In the genomic region with DNA sequence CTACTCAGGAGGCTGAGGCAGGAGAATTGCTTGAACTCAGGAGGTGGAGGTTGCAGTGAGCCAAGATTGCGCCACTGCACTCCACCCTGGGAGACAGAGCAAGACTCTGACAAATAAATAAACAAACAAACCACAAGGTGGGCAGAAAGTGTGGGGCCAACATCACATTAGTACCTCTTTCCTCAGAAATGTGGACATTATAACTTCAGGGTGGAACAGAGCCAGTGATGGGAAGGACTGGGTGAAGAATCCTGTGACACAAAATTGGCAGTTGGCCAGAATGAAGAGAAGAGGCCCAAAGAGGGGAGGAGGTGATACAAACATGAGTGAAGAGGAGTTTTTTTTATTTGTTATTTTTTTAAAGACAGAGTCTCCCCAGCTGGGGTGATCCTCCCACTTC, we compare ENCODE assay signal across 16 cellular contexts. TPM values are rescaled to one million over a fixed set of nuclear protein-coding genes. Genes with fewer than 3 reads are reported as not detected.
A peak's percentile ranks its signal among the peaks of the same experiment; 100 is the strongest.
DNase-seq lines count a peak whose midpoint lies in the region; ATAC-seq, FAIRE-seq and TF ChIP-seq lines count a peak whose summit lies in the region.
"Had no signal": no experiment of that assay in that cellular context is flagged by ENCODE, and none has a peak within 500 bp of the region (broad histone marks: within the 10 kb centered on the region; RNA-seq: fewer than 3 reads in every experiment).

No MANE protein-coding gene starts in this region.

- TF ChIP-seq EP300 in K562 (IDR thresholded peaks at IDR 0.05; ENCODE audit: low read length): no peak

- H3K4me3 Mint-ChIP-seq in natural killer cell (no peak overlapping the region), IgD-negative memory B cell (no peak overlapping the region)
- H3K4me3 Mint-ChIP-seq in natural killer cell treated with Interleukin-12 subunit alpha and Interleukin-12 subunit beta and Interleukin-15 and Interleukin-18, amount 100 ng/mL, for 72 hours: no peak overlapping the region
- no peak overlapping the region for H3K4me3 Mint-ChIP-seq in stimulated activated naive B cell treated with anti-CD40 and anti-IgM and Interleukin-4, amounts not matched to agents 10 μg/mL and 1 μg/mL and 100 μg/mL, for 72 hours

- H3K9me3 ChIP-seq in K562 (replicated peaks; ENCODE audit: control insufficient read depth, insufficient read depth, low read depth, low read length) (no peaks in the 10 kb centered on the region), left lung (no peaks in the 10 kb centered on the region)
- H3K9me3 ChIP-seq: spleen had no signal

- H3K36me3 Mint-ChIP-seq in natural killer cell: peaks cover 13% of the 10 kb centered on the region
- H3K36me3 Mint-ChIP-seq in natural killer cell treated with Interleukin-12 subunit alpha and Interleukin-12 subunit beta and Interleukin-15 and Interleukin-18, amount 100 ng/mL, for 72 hours: peaks cover 21% of the 10 kb centered on the region
- H3K36me3 Mint-ChIP-seq in IgD-negative memory B cell: peaks cover 6% of the 10 kb centered on the region
- H3K36me3 Mint-ChIP-seq in stimulated activated naive B cell treated with anti-CD40 and anti-IgM and Interleukin-4, amounts not matched to agents 10 μg/mL and 1 μg/mL and 100 μg/mL, for 72 hours: peaks cover 40 to 51% of the 10 kb centered on the region in 2 donors

- FAIRE-seq in K562 (lab: Jason Lieb, UNC): no peak

- WGBS in K562 (ENCODE audit: insufficient coverage, low coverage, missing lambda C conversion rate): 100% methylated on average over 1 of the region's 1 CpG

- POLR2A ChIA-PET in K562 (lab: Yijun Ruan, JAX): interaction anchor here (0.9 to 1.4 kb wide), 3 partner anchors 11 to 22 kb away, joined by 3 to 8 read pairs (median 4); no protein-coding TSS in a partner anchor

- H2AFZ ChIP-seq in K562 (ENCODE audit: low read depth, low read length): no peak overlapping the region

- no peak overlapping the region for H3K27ac ChIP-seq in K562 (ENCODE audit: extremely low read depth, low read depth, low read length)
- H3K27ac ChIP-seq in left lung: no peak overlapping the region
- H3K27ac ChIP-seq: dorsolateral prefrontal cortex, spleen had no signal

- H3K36me3 ChIP-seq in K562 (ENCODE audit: control insufficient read depth, insufficient read depth, low read length): peaks cover 92% of the 10 kb centered on the region
- peaks cover 0 to 68% of the 10 kb centered on the region in 2 donors for H3K36me3 ChIP-seq in left lung

- H3K9me1 ChIP-seq in K562 (ENCODE audit: control insufficient read depth, insufficient read depth, low read length): no peaks in the 10 kb centered on the region

- H3K27me3 ChIP-seq in K562 (ENCODE audit: control insufficient read depth in 2 of 2, insufficient read depth in 2 of 2, low read length in 2 of 2) (no peaks in the 10 kb centered on the region), left lung (no peaks in the 10 kb centered on the region)
- H3K27me3 ChIP-seq: dorsolateral prefrontal cortex, spleen had no signal

- no peak for TF ChIP-seq CTCF in natural killer cell (IDR thresholded peaks at IDR 0.05)
- TF ChIP-seq CTCF in K562 (IDR thresholded peaks at IDR 0.05 in 2 of 3, conservative IDR thresholded peaks at IDR 0.05 in 1 of 3; ENCODE audit: insufficient read depth in 2 of 3, low read depth in 1 of 3, low read length in 3 of 3): no peak
- no peak for TF ChIP-seq CTCF in left lung (IDR thresholded peaks at IDR 0.05)

- peaks cover 66% of the 10 kb centered on the region for H3K79me2 ChIP-seq in K562 (ENCODE audit: control insufficient read depth, insufficient read depth, low read length)

- H3K4me1 ChIP-seq in K562 (replicated peaks in 1 of 2; ENCODE audit: control insufficient read depth in 2 of 2, insufficient read depth in 2 of 2, low read length in 2 of 2): no peaks in the 10 kb centered on the region
- H3K4me1 ChIP-seq in left lung: no peaks in the 10 kb centered on the region

- intact Hi-C loops in natural killer cell (cut with micrococcal nuclease): no loop called here
- intact Hi-C loops in K562 (cut with micrococcal nuclease): no loop called here
- intact Hi-C loops in left lung (cut with DNase I): no loop called here

- no peaks in the 10 kb centered on the region; the same call in 1 of the 2 replicates for H4K20me1 ChIP-seq in K562 (replicated peaks; ENCODE audit: control insufficient read depth, insufficient read depth, low read length)

- H3K9me3 Mint-ChIP-seq in natural killer cell: no peaks in the 10 kb centered on the region
- no peaks in the 10 kb centered on the region for H3K9me3 Mint-ChIP-seq in natural killer cell treated with Interleukin-12 subunit alpha and Interleukin-12 subunit beta and Interleukin-15 and Interleukin-18, amount 100 ng/mL, for 72 hours
- no peaks in the 10 kb centered on the region for H3K9me3 Mint-ChIP-seq in IgD-negative memory B cell
- H3K9me3 Mint-ChIP-seq in stimulated activated naive B cell treated with anti-CD40 and anti-IgM and Interleukin-4, amounts not matched to agents 10 μg/mL and 1 μg/mL and 100 μg/mL, for 72 hours: no peaks in the 10 kb centered on the region

- peak overlapping the region; percentile 50 to 62 for H3K27ac Mint-ChIP-seq in natural killer cell
- peak overlapping the region in 1 of 2 donors; percentile 53 for H3K27ac Mint-ChIP-seq in natural killer cell treated with Interleukin-12 subunit alpha and Interleukin-12 subunit beta and Interleukin-15 and Interleukin-18, amount 100 ng/mL, for 72 hours
- peak overlapping the region in 2 of 3 donors; percentile 23 to 39 for H3K27ac Mint-ChIP-seq in IgD-negative memory B cell
- H3K27ac Mint-ChIP-seq in stimulated activated naive B cell treated with anti-CD40 and anti-IgM and Interleukin-4, amounts not matched to agents 10 μg/mL and 1 μg/mL and 100 μg/mL, for 72 hours: peak overlapping the region; percentile 43

- H3K4me2 ChIP-seq in K562 (ENCODE audit: insufficient read depth, low read length): no peak overlapping the region

- 0 out of 2 replicates have a peak, but pooled peaks have one; percentile 31 for TF ChIP-seq POLR2A in K562 (conservative IDR thresholded peaks at IDR 0.05)

- no TSS peak for BruUV-seq in K562 (replicated peaks; lab: Mats Ljungman, UMichigan)

- H3K9ac ChIP-seq in K562 (ENCODE audit: insufficient read depth in 1 of 2, low read depth in 2 of 2, low read length in 2 of 2): no peak overlapping the region

- DNase-seq in natural killer cell: no peak
- no peak for DNase-seq in natural killer cell treated with Interleukin-12 subunit alpha and Interleukin-12 subunit beta and Interleukin-15 and Interleukin-18, amount 100 ng/mL, for 72 hours (ENCODE audit: low spot score)
- peak in 2 of 4 experiments; percentile 39 to 43 for DNase-seq in K562 (ENCODE audit: extremely low read depth in 1 of 4, low spot score in 3 of 4)
- DNase-seq in stimulated activated naive B cell treated with anti-CD40 and anti-IgM and Interleukin-4, amounts not matched to agents 10 μg/mL and 1 μg/mL and 100 μg/mL, for 72 hours: no peak
- no peak for DNase-seq in left lung
- DNase-seq: activated CD4-positive, alpha-beta T cell treated with anti-CD3 and anti-CD28 coated beads, Interleukin-2, amount 50 U/mL, for 1 hour; aorta; dorsolateral prefrontal cortex; H7; Kasumi-1; NCI-H2171; spleen had no signal

- in situ Hi-C loops in K562 (cut with MboI): no loop called here

- H3K4me3 ChIP-seq in K562: no peak overlapping the region
- H3K4me3 ChIP-seq in left lung: no peak overlapping the region
- H3K4me3 ChIP-seq: dorsolateral prefrontal cortex, spleen had no signal

- CTCF ChIA-PET in K562 (lab: Yijun Ruan, JAX; ENCODE audit: low intra/inter-chr PET ratio): no interaction called here

- ATAC-seq in natural killer cell (peak in 2 of 3 donors; percentile 49 to 63), K562 (peak; percentile 67; the same call in 2 of the 3 replicates), left lung (no peak), HG03025 (IDR thresholded peaks at IDR 0.05; ENCODE audit: low FRiP score, unreplicated experiment) (no peak), HG03135 (IDR thresholded peaks at IDR 0.05; ENCODE audit: unreplicated experiment) (no peak)
- ATAC-seq in natural killer cell treated with Interleukin-12 subunit alpha and Interleukin-12 subunit beta and Interleukin-15 and Interleukin-18, amount 100 ng/mL, for 72 hours: no peak
- no peak for ATAC-seq in stimulated activated naive B cell treated with anti-CD40 and anti-IgM and Interleukin-4, amounts not matched to agents 10 μg/mL and 1 μg/mL and 100 μg/mL, for 72 hours (replicated peaks)
- ATAC-seq: Panc1 had no signal

- H3K27me3 Mint-ChIP-seq in natural killer cell (ENCODE audit: low read depth in 2 of 2) (no peaks in the 10 kb centered on the region), IgD-negative memory B cell (no peaks in the 10 kb centered on the region)
- H3K27me3 Mint-ChIP-seq in natural killer cell treated with Interleukin-12 subunit alpha and Interleukin-12 subunit beta and Interleukin-15 and Interleukin-18, amount 100 ng/mL, for 72 hours: no peaks in the 10 kb centered on the region
- H3K27me3 Mint-ChIP-seq in stimulated activated naive B cell treated with anti-CD40 and anti-IgM and Interleukin-4, amounts not matched to agents 10 μg/mL and 1 μg/mL and 100 μg/mL, for 72 hours: no peaks in the 10 kb centered on the region

- peaks cover 27 to 46% of the 10 kb centered on the region in 2 donors for H3K4me1 Mint-ChIP-seq in natural killer cell
- peaks cover 27 to 32% of the 10 kb centered on the region in 2 donors for H3K4me1 Mint-ChIP-seq in natural killer cell treated with Interleukin-12 subunit alpha and Interleukin-12 subunit beta and Interleukin-15 and Interleukin-18, amount 100 ng/mL, for 72 hours (ENCODE audit: low read depth in 2 of 2)
- no peaks in the 10 kb centered on the region for H3K4me1 Mint-ChIP-seq in IgD-negative memory B cell
- peaks cover 0 to 3% of the 10 kb centered on the region in 2 donors for H3K4me1 Mint-ChIP-seq in stimulated activated naive B cell treated with anti-CD40 and anti-IgM and Interleukin-4, amounts not matched to agents 10 μg/mL and 1 μg/mL and 100 μg/mL, for 72 hours

- no peak for TF ChIP-seq RAD21 in K562 (CRISPR knock-in tag; conservative IDR thresholded peaks at IDR 0.05 in 1 of 2, IDR thresholded peaks at IDR 0.05 in 1 of 2)

RNA-seq across cellular contexts. Expression of a gene that starts 50.6 kb away (rescaled TPM):
- total RNA-seq in natural killer cell (10 to 100 TPM; 67.5 to 74.9 (median 68.0) TPM), K562 (2014; rRNA removed) (61.1 and 75.3 TPM in 2 replicates), K562 (2014; rRNA removed; fragmentation: Illumina TruSeq; extraction: Trizol) (84.8 and 96.0 TPM in 2 replicates), K562 (2015; rRNA removed; fragmentation: Illumina TruSeq; extraction: Trizol) (82.3 and 89.0 TPM in 2 replicates), K562 (2021) (104 and 108 TPM in 2 replicates), left lung (10 to 100 TPM; 28.2 to 35.9 TPM)
- total RNA-seq in natural killer cell treated with Interleukin-12 subunit alpha and Interleukin-12 subunit beta and Interleukin-15 and Interleukin-18, amount 100 ng/mL, for 72 hours: 100 to 1,000 TPM in 1 of 2 donors, 10 to 100 TPM in 1; 76.6 to 117 TPM
- polyA plus RNA-seq in IgD-negative memory B cell (6.8 TPM), K562 (2011; rRNA removed) (91.5 and 110 TPM in 2 replicates), K562 (2014; fragmentation: Illumina TruSeq; extraction: Trizol) (96.4 and 110 TPM in 2 replicates), K562 (2014; fragmentation: Nextera tagmentation; extraction: Ambion mirVana) (10 to 100 TPM; 21.9 to 31.8 TPM), K562 (2014; rRNA removed) (72.4 and 72.8 TPM in 2 replicates)
- total RNA-seq in K562 (2011; cell fraction: chromatin; rRNA removed; ENCODE audit: low replicate concordance): 74.3 and 181 TPM in 2 replicates
- 48.2 and 59.3 TPM in 2 replicates for total RNA-seq in K562 (2011; cell fraction: nucleolus; rRNA removed)
- total RNA-seq in K562 (2011; cell fraction: nucleoplasm; rRNA removed): 75.8 and 76.4 TPM in 2 replicates
- polyA plus RNA-seq in K562 (2011; cell fraction: cytosol; rRNA removed): 68.3 and 73.2 TPM in 2 replicates
- polyA plus RNA-seq in K562 (2011; cell fraction: nucleus; rRNA removed): 93.8 and 98.5 TPM in 2 replicates
- 48.9 and 59.8 TPM in 2 replicates for polyA plus RNA-seq in K562 (2012)
- 136 and 137 TPM in 2 replicates for polyA minus RNA-seq in K562 (2011; rRNA and poly(A)+ RNA removed)
- 54.4 and 71.0 TPM in 2 replicates for polyA minus RNA-seq in K562 (2011; cell fraction: cytosol; rRNA and poly(A)+ RNA removed)
- polyA minus RNA-seq in K562 (2011; cell fraction: nucleus; rRNA and poly(A)+ RNA removed): 37.6 and 61.4 TPM in 2 replicates

RNA-seq across cellular contexts. Expression of a gene that starts 56.0 kb away (rescaled TPM):
- total RNA-seq in natural killer cell (10 to 100 TPM; 32.1 to 45.4 (median 35.5) TPM), K562 (2014; rRNA removed) (11.5 and 12.2 TPM in 2 replicates), K562 (2014; rRNA removed; fragmentation: Illumina TruSeq; extraction: Trizol) (15.2 and 19.0 TPM in 2 replicates), K562 (2015; rRNA removed; fragmentation: Illumina TruSeq; extraction: Trizol) (13.0 and 14.2 TPM in 2 replicates), K562 (2021) (15.1 and 15.3 TPM in 2 replicates), left lung (10 to 100 TPM; 24.7 to 35.5 TPM)
- total RNA-seq in natural killer cell treated with Interleukin-12 subunit alpha and Interleukin-12 subunit beta and Interleukin-15 and Interleukin-18, amount 100 ng/mL, for 72 hours: 1 to 10 TPM; 3.3 to 7.1 TPM
- polyA plus RNA-seq in IgD-negative memory B cell (2.3 TPM), K562 (2011; rRNA removed) (21.7 and 23.6 TPM in 2 replicates), K562 (2014; fragmentation: Illumina TruSeq; extraction: Trizol) (13.4 and 15.7 TPM in 2 replicates), K562 (2014; fragmentation: Nextera tagmentation; extraction: Ambion mirVana) (1 to 10 TPM; 4.9 to 6.1 TPM), K562 (2014; rRNA removed) (9.9 and 11.2 TPM in 2 replicates)
- 7.4 and 23.1 TPM in 2 replicates for total RNA-seq in K562 (2011; cell fraction: chromatin; rRNA removed; ENCODE audit: low replicate concordance)
- total RNA-seq in K562 (2011; cell fraction: nucleolus; rRNA removed): 8.3 and 8.5 TPM in 2 replicates
- 18.5 and 39.8 TPM in 2 replicates for total RNA-seq in K562 (2011; cell fraction: nucleoplasm; rRNA removed)
- 5.9 and 8.7 TPM in 2 replicates for polyA plus RNA-seq in K562 (2011; cell fraction: cytosol; rRNA removed)
- 13.2 and 23.9 TPM in 2 replicates for polyA plus RNA-seq in K562 (2011; cell fraction: nucleus; rRNA removed)
- 11.7 and 21.5 TPM in 2 replicates for polyA plus RNA-seq in K562 (2012)
- 13.9 and 15.6 TPM in 2 replicates for polyA minus RNA-seq in K562 (2011; rRNA and poly(A)+ RNA removed)
- polyA minus RNA-seq in K562 (2011; cell fraction: cytosol; rRNA and poly(A)+ RNA removed): 9.9 and 10.1 TPM in 2 replicates
- polyA minus RNA-seq in K562 (2011; cell fraction: nucleus; rRNA and poly(A)+ RNA removed): 7.7 and 15.2 TPM in 2 replicates

Comparison
In these comparisons a context has a peak if more than half of its experiments do, and no peak if none do; other contexts are left out.
1. ATAC-seq: peak in natural killer cell (2 of 3) and K562 (single experiment); none in natural killer cell treated with Interleukin-12 subunit alpha and Interleukin-12 subunit beta and Interleukin-15 and Interleukin-18, amount 100 ng/mL, for 72 hours (0 of 2), stimulated activated naive B cell treated with anti-CD40 and anti-IgM and Interleukin-4, amounts not matched to agents 10 μg/mL and 1 μg/mL and 100 μg/mL, for 72 hours (0 of 2), left lung (single experiment), HG03025 (single experiment) and HG03135 (single experiment).